Comparison of ENCODE assay signal across 29 cellular contexts in genomic region chr9:81445331-81445921, GRCh38.
"Had no signal": no experiment of that assay in that cellular context is flagged by ENCODE, and none has a peak within 500 bp of the region (broad histone marks: within the 10 kb centered on the region; RNA-seq: fewer than 3 reads in every experiment).

No MANE protein-coding gene starts in this region.

- H3K4me3 Mint-ChIP-seq: activated B cell treated with CpG ODN at 0.5 μM for 24 hours; activated CD4-positive, alpha-beta memory T cell treated with anti-CD3 and anti-CD28 coated beads, Interleukin-2, amount 10 ng/mL, durations not matched to agents 7 days and 5 days; activated CD8-positive, alpha-beta memory T cell treated with anti-CD3 and anti-CD28 coated beads, Interleukin-2, amount 10 ng/mL, durations not matched to agents 7 days and 5 days; activated naive CD8-positive, alpha-beta T cell treated with anti-CD3 and anti-CD28 coated beads for 36 hours; T-helper 1 cell treated with Interleukin-12 subunit alpha and Interleukin-12 subunit beta and Interleukin-4 antibody, amounts not matched to agents 30 μg/mL and 1 μg/mL, for 36 hours; T-helper 2 cell treated with Interferon-gamma antibody and Interleukin-4, amounts not matched to agents 5 μg/mL and 100 μg/mL, for 36 hours had no signal

- DNase-seq: activated B cell treated with CpG ODN at 0.5 μM for 24 hours; activated CD4-positive, alpha-beta memory T cell treated with anti-CD3 and anti-CD28 coated beads, Interleukin-2, amount 10 ng/mL, durations not matched to agents 7 days and 5 days; activated CD4-positive, alpha-beta T cell treated with anti-CD3 and anti-CD28 coated beads for 1 hour; activated CD4-positive, alpha-beta T cell treated with anti-CD3 and anti-CD28 coated beads for 48 hours; activated CD8-positive, alpha-beta memory T cell treated with anti-CD3 and anti-CD28 coated beads for 24 hours; activated CD8-positive, alpha-beta memory T cell treated with anti-CD3 and anti-CD28 coated beads, Interleukin-2, amount 10 ng/mL, durations not matched to agents 7 days and 5 days; activated CD8-positive, alpha-beta memory T cell treated with anti-CD3 and anti-CD28 coated beads, Interleukin-2, amount 50 U/mL, for 48 hours; activated effector memory CD4-positive, alpha-beta T cell treated with anti-CD3 and anti-CD28 coated beads, Interleukin-2, amount 50 U/mL, for 16 hours; activated naive CD4-positive, alpha-beta T cell; activated naive CD4-positive, alpha-beta T cell treated with anti-CD3 and anti-CD28 coated beads, Interleukin-2, amount 50 U/mL, for 16 hours; activated naive CD8-positive, alpha-beta T cell treated with anti-CD3 and anti-CD28 coated beads for 36 hours; activated T-cell treated with anti-CD3 and anti-CD28 coated beads, Interleukin-2, amount 50 U/mL, for 48 hours; amygdala; NCI-H1105; NCI-H1417 treated with DMSO at 0.1 percent for 48 hours; NCI-H187 treated with DMSO at 0.1 percent for 48 hours; NCI-H2081; NCI-H345; NCI-H510A; NCI-H526; NCI-H748 treated with DMSO at 0.1 percent for 48 hours; NK-92 treated with Interleukin-12 subunit alpha and Interleukin-12 subunit beta, amount 100 ng/mL, for 24 hours; PC-3; Peyer's patch; RPMI8226; SHP77 treated with DMSO at 0.1 percent for 48 hours; SK-N-SH had no signal

- H3K4me1 Mint-ChIP-seq: activated B cell treated with CpG ODN at 0.5 μM for 24 hours; activated CD4-positive, alpha-beta memory T cell treated with anti-CD3 and anti-CD28 coated beads, Interleukin-2, amount 10 ng/mL, durations not matched to agents 7 days and 5 days; activated CD8-positive, alpha-beta memory T cell treated with anti-CD3 and anti-CD28 coated beads, Interleukin-2, amount 10 ng/mL, durations not matched to agents 7 days and 5 days; activated naive CD8-positive, alpha-beta T cell treated with anti-CD3 and anti-CD28 coated beads for 36 hours had no signal

- H3K36me3 Mint-ChIP-seq: activated CD8-positive, alpha-beta memory T cell treated with anti-CD3 and anti-CD28 coated beads, Interleukin-2, amount 10 ng/mL, durations not matched to agents 7 days and 5 days; activated naive CD8-positive, alpha-beta T cell treated with anti-CD3 and anti-CD28 coated beads for 36 hours had no signal

- H3K27ac Mint-ChIP-seq: activated B cell treated with CpG ODN at 0.5 μM for 24 hours; activated CD4-positive, alpha-beta memory T cell treated with anti-CD3 and anti-CD28 coated beads, Interleukin-2, amount 10 ng/mL, durations not matched to agents 7 days and 5 days; activated CD8-positive, alpha-beta memory T cell treated with anti-CD3 and anti-CD28 coated beads, Interleukin-2, amount 10 ng/mL, durations not matched to agents 7 days and 5 days; activated naive CD8-positive, alpha-beta T cell treated with anti-CD3 and anti-CD28 coated beads for 36 hours; T-helper 1 cell treated with Interleukin-12 subunit alpha and Interleukin-12 subunit beta and Interleukin-4 antibody, amounts not matched to agents 30 μg/mL and 1 μg/mL, for 36 hours; T-helper 2 cell treated with Interferon-gamma antibody and Interleukin-4, amounts not matched to agents 5 μg/mL and 100 μg/mL, for 36 hours had no signal

- H3K27me3 Mint-ChIP-seq: activated B cell treated with CpG ODN at 0.5 μM for 24 hours; activated CD4-positive, alpha-beta memory T cell treated with anti-CD3 and anti-CD28 coated beads, Interleukin-2, amount 10 ng/mL, durations not matched to agents 7 days and 5 days; activated CD8-positive, alpha-beta memory T cell treated with anti-CD3 and anti-CD28 coated beads, Interleukin-2, amount 10 ng/mL, durations not matched to agents 7 days and 5 days; activated naive CD8-positive, alpha-beta T cell treated with anti-CD3 and anti-CD28 coated beads for 36 hours had no signal
